ENCODE assay signal across 1 cellular context in the genomic region with DNA sequence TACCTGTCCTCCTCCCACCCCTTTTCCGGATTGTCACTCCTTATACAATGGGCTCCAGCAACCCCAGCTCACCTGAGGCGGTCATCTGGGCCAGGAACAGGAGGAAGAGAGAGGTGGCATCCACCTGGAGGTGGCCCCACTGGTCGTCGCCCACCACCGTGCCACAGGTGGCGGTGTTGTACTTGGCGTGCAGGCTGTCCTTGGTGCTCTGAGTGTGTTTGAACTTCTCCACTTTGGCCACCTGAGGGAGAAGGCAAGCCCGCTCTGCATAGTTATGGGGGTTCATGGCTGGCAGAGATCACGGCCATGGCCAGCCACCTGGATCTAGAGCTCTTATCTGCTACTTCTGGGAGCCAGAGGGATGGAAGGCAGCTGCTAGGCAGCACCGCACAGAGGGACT.
TF ChIP-seq lines count a peak whose summit lies in the region.

No MANE protein-coding gene starts in this region.

TF ChIP-seq in HepG2, 621 proteins besides CTCF, POLR2A, EP300 and RAD21:
- TF ChIP-seq ZKSCAN8 (CRISPR knock-in tag; IDR thresholded peaks at IDR 0.05; ENCODE audit: borderline replicate concordance) (no peak), KAT8 (CRISPR knock-in tag; IDR thresholded peaks at IDR 0.05) (no peak), STAG1 (CRISPR knock-in tag; IDR thresholded peaks at IDR 0.05) (peak; percentile 34), STAT5B (CRISPR knock-in tag; IDR thresholded peaks at IDR 0.05) (no peak)
- TF ChIP-seq, protein P1, sequence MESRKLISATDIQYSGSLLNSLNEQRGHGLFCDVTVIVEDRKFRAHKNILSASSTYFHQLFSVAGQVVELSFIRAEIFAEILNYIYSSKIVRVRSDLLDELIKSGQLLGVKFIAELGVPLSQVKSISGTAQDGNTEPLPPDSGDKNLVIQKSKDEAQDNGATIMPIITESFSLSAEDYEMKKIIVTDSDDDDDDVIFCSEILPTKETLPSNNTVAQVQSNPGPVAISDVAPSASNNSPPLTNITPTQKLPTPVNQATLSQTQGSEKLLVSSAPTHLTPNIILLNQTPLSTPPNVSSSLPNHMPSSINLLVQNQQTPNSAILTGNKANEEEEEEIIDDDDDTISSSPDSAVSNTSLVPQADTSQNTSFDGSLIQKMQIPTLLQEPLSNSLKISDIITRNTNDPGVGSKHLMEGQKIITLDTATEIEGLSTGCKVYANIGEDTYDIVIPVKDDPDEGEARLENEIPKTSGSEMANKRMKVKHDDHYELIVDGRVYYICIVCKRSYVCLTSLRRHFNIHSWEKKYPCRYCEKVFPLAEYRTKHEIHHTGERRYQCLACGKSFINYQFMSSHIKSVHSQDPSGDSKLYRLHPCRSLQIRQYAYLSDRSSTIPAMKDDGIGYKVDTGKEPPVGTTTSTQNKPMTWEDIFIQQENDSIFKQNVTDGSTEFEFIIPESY (CRISPR knock-in tag; IDR thresholded peaks at IDR 0.05) = peak; percentile 63; the same call in 1 of the 2 replicates
